Comparison of ENCODE assay signal across 36 cellular contexts in the genomic region with DNA sequence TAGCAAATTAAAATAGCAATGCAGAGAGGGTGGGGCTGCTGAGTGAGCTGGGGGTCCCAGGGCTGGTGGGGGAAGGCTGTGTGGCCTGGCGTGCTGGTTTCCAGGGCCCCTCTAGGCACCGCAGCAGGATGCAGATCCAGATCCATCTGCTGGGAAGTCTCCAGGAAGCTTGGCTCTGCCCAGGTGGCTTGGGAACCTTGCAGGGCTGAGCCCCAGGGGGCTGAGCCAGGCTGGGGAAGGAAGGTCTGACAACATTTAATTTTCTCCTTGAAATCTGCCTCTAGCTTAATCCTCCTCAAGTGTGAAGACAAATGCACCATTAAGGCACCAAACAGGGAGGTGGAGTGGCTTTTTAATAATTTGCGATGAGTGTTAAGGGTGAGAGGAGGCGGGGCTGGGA. TPM values are rescaled to one million over a fixed set of nuclear protein-coding genes. Genes with fewer than 3 reads are reported as not detected.
"Had no signal": no experiment of that assay in that cellular context is flagged by ENCODE, and none has a peak within 500 bp of the region (broad histone marks: within the 10 kb centered on the region; RNA-seq: fewer than 3 reads in every experiment).

No MANE protein-coding gene starts in this region.

- ATAC-seq: activated CD8-positive, alpha-beta memory T cell treated with anti-CD3 and anti-CD28 coated beads, Interleukin-2, amount 10 ng/mL, durations not matched to agents 7 days and 5 days; activated naive CD8-positive, alpha-beta T cell treated with anti-CD3 and anti-CD28 coated beads, Interleukin-2, amount 50 U/mL, for 24 hours; K562; Right ventricle myocardium inferior had no signal

- DNase-seq: activated CD4-positive, alpha-beta memory T cell treated with anti-CD3 and anti-CD28 coated beads, Interleukin-2, amount 10 ng/mL, durations not matched to agents 7 days and 5 days; activated CD4-positive, alpha-beta T cell treated with anti-CD3 and anti-CD28 coated beads for 1 hour; activated CD4-positive, alpha-beta T cell treated with anti-CD3 and anti-CD28 coated beads for 48 hours; activated CD4-positive, CD25-positive, alpha-beta regulatory T cell; activated CD8-positive, alpha-beta memory T cell treated with anti-CD3 and anti-CD28 coated beads for 24 hours; activated CD8-positive, alpha-beta memory T cell treated with anti-CD3 and anti-CD28 coated beads, Interleukin-2, amount 10 ng/mL, durations not matched to agents 7 days and 5 days; activated CD8-positive, alpha-beta memory T cell treated with anti-CD3 and anti-CD28 coated beads, Interleukin-2, amount 50 U/mL, for 48 hours; activated effector memory CD4-positive, alpha-beta T cell treated with Interleukin-2 at 50 U/mL for 16 hours; activated naive CD4-positive, alpha-beta T cell treated with anti-CD3 and anti-CD28 coated beads, Interleukin-2, amount 10 ng/mL, durations not matched to agents 7 days and 5 days; activated naive CD8-positive, alpha-beta T cell treated with anti-CD3 and anti-CD28 coated beads, Interleukin-2, amount 50 U/mL, for 24 hours; activated T-cell treated with anti-CD3 and anti-CD28 coated beads, Interleukin-2, amount 50 U/mL, for 48 hours; anterior cingulate cortex; caudate nucleus; cerebellar nuclear complex; NCI-H1092 treated with DMSO at 0.1 percent for 48 hours; NCI-H1436; NCI-H1694; NCI-H1930; NCI-H2171 treated with DMSO at 0.1 percent for 48 hours; NCI-H2227 treated with DMSO at 0.1 percent for 48 hours; NCI-H446; NCI-H526; NK-92 treated with Interleukin-12 subunit alpha and Interleukin-12 subunit beta, amount 100 ng/mL, for 24 hours; PC-3; SIG-M5; SW 1271; T-helper 1 cell; T-helper 2 cell; T-helper 9 cell had no signal

- H3K36me3 Mint-ChIP-seq: activated CD8-positive, alpha-beta memory T cell treated with anti-CD3 and anti-CD28 coated beads, Interleukin-2, amount 10 ng/mL, durations not matched to agents 7 days and 5 days; activated naive CD4-positive, alpha-beta T cell treated with anti-CD3 and anti-CD28 coated beads, Interleukin-2, amount 10 ng/mL, durations not matched to agents 7 days and 5 days; activated naive CD8-positive, alpha-beta T cell; brain had no signal

- H3K9me3 Mint-ChIP-seq: activated CD4-positive, alpha-beta memory T cell treated with anti-CD3 and anti-CD28 coated beads, Interleukin-2, amount 10 ng/mL, durations not matched to agents 7 days and 5 days; activated naive CD4-positive, alpha-beta T cell treated with anti-CD3 and anti-CD28 coated beads, Interleukin-2, amount 10 ng/mL, durations not matched to agents 7 days and 5 days; activated naive CD8-positive, alpha-beta T cell treated with anti-CD3 and anti-CD28 coated beads, Interleukin-2, amount 50 U/mL, for 24 hours had no signal

- H3K27ac Mint-ChIP-seq: activated CD4-positive, alpha-beta memory T cell treated with anti-CD3 and anti-CD28 coated beads, Interleukin-2, amount 10 ng/mL, durations not matched to agents 7 days and 5 days; activated CD8-positive, alpha-beta memory T cell treated with anti-CD3 and anti-CD28 coated beads, Interleukin-2, amount 10 ng/mL, durations not matched to agents 7 days and 5 days; activated naive CD4-positive, alpha-beta T cell treated with anti-CD3 and anti-CD28 coated beads, Interleukin-2, amount 10 ng/mL, durations not matched to agents 7 days and 5 days; activated naive CD8-positive, alpha-beta T cell; activated naive CD8-positive, alpha-beta T cell treated with anti-CD3 and anti-CD28 coated beads, Interleukin-2, amount 50 U/mL, for 24 hours had no signal

- H3K4me3 Mint-ChIP-seq: activated CD4-positive, alpha-beta memory T cell treated with anti-CD3 and anti-CD28 coated beads, Interleukin-2, amount 10 ng/mL, durations not matched to agents 7 days and 5 days; activated CD8-positive, alpha-beta memory T cell treated with anti-CD3 and anti-CD28 coated beads, Interleukin-2, amount 10 ng/mL, durations not matched to agents 7 days and 5 days; activated naive CD4-positive, alpha-beta T cell treated with anti-CD3 and anti-CD28 coated beads, Interleukin-2, amount 10 ng/mL, durations not matched to agents 7 days and 5 days; activated naive CD8-positive, alpha-beta T cell; activated naive CD8-positive, alpha-beta T cell treated with anti-CD3 and anti-CD28 coated beads, Interleukin-2, amount 50 U/mL, for 24 hours; brain had no signal

- H3K4me1 Mint-ChIP-seq: activated CD4-positive, alpha-beta memory T cell treated with anti-CD3 and anti-CD28 coated beads, Interleukin-2, amount 10 ng/mL, durations not matched to agents 7 days and 5 days; activated CD8-positive, alpha-beta memory T cell treated with anti-CD3 and anti-CD28 coated beads, Interleukin-2, amount 10 ng/mL, durations not matched to agents 7 days and 5 days; activated naive CD4-positive, alpha-beta T cell treated with anti-CD3 and anti-CD28 coated beads, Interleukin-2, amount 10 ng/mL, durations not matched to agents 7 days and 5 days; activated naive CD8-positive, alpha-beta T cell treated with anti-CD3 and anti-CD28 coated beads, Interleukin-2, amount 50 U/mL, for 24 hours had no signal

- H3K27ac ChIP-seq: RWPE1, VCaP had no signal

- H3K27me3 Mint-ChIP-seq: activated CD4-positive, alpha-beta memory T cell treated with anti-CD3 and anti-CD28 coated beads, Interleukin-2, amount 10 ng/mL, durations not matched to agents 7 days and 5 days; activated CD8-positive, alpha-beta memory T cell treated with anti-CD3 and anti-CD28 coated beads, Interleukin-2, amount 10 ng/mL, durations not matched to agents 7 days and 5 days had no signal

- H3K4me3 ChIP-seq: K562 had no signal

RNA-seq across cellular contexts. Expression of a gene that starts 31.7 kb away (rescaled TPM):
- total RNA-seq: K562, SK-MEL-5 had no signal
- polyA plus RNA-seq: K562 had no signal
